ENCODE assay signal across 28 cellular contexts in genomic region chr1:204426474-204426873, GRCh38. TPM values are rescaled to one million over a fixed set of nuclear protein-coding genes. Genes with fewer than 3 reads are reported as not detected.
A peak's percentile ranks its signal among the peaks of the same experiment; 100 is the strongest.
DNase-seq lines count a peak whose midpoint lies in the region; ATAC-seq and TF ChIP-seq lines count a peak whose summit lies in the region.
"Had no signal": no experiment of that assay in that cellular context is flagged by ENCODE, and none has a peak within 500 bp of the region (broad histone marks: within the 10 kb centered on the region; RNA-seq: fewer than 3 reads in every experiment).

No MANE protein-coding gene starts in this region.

- H3K9me3 ChIP-seq in PC-3 (ENCODE audit: low read length) (no peaks in the 10 kb centered on the region), hepatocyte (ENCODE audit: low read depth) (no peaks in the 10 kb centered on the region), heart left ventricle (no peaks in the 10 kb centered on the region)
- H3K9me3 ChIP-seq: MG63, prostate gland, sigmoid colon, SJCRH30, testis, uterus had no signal

- ATAC-seq in PC-3 (no peak), HG02678 (IDR thresholded peaks at IDR 0.05; ENCODE audit: unreplicated experiment) (no peak), heart left ventricle (no peak)
- no peak for ATAC-seq in stimulated activated memory B cell treated with anti-CD40 and anti-IgM and Interleukin-4, amounts not matched to agents 10 μg/mL and 1 μg/mL and 100 μg/mL, for 72 hours
- ATAC-seq: activated CD8-positive, alpha-beta T cell treated with anti-CD3 and anti-CD28 coated beads, Interleukin-2, amount 10 ng/mL, durations not matched to agents 7 days and 5 days had no signal

- BruUV-seq in PC-3 (replicated peaks; lab: Mats Ljungman, UMichigan), result no TSS peak

- no peaks in the 10 kb centered on the region for H3K79me2 ChIP-seq in PC-3 (ENCODE audit: low read length)
- no peaks in the 10 kb centered on the region for H3K79me2 ChIP-seq in hepatocyte

- H4K20me1 ChIP-seq in PC-3 (ENCODE audit: low read length) (no peaks in the 10 kb centered on the region), hepatocyte (ENCODE audit: insufficient read depth, poor library complexity, severe bottlenecking) (no peaks in the 10 kb centered on the region)

- H3K27me3 ChIP-seq in PC-3 (ENCODE audit: low read length), result no peaks in the 10 kb centered on the region
- no peaks in the 10 kb centered on the region for H3K27me3 ChIP-seq in hepatocyte
- H3K27me3 ChIP-seq in heart left ventricle, result no peaks in the 10 kb centered on the region
- H3K27me3 ChIP-seq: MG63, sigmoid colon, SJCRH30, testis, uterus had no signal

- H3K4me1 ChIP-seq in PC-3 (ENCODE audit: insufficient read depth, low read length) (peaks cover 22% of the 10 kb centered on the region), hepatocyte (ENCODE audit: insufficient read depth) (no peaks in the 10 kb centered on the region), heart left ventricle (peaks cover 0 to 24% (median under 1%) of the 10 kb centered on the region in 12 donors)
- H3K4me1 ChIP-seq: prostate gland, SJCRH30, testis had no signal

- peak overlapping the region; percentile 15 for H3K4me2 ChIP-seq in PC-3 (ENCODE audit: low read length)
- H3K4me2 ChIP-seq in hepatocyte, result no peak overlapping the region

- H3K4me3 ChIP-seq in PC-3 (ENCODE audit: low read length) (no peak overlapping the region), hepatocyte (no peak overlapping the region), heart left ventricle (no peak overlapping the region)
- H3K4me3 ChIP-seq: lung, MG63, prostate gland, sigmoid colon, SJCRH30, testis, uterus had no signal

- no peak for TF ChIP-seq POLR2A in heart left ventricle (IDR thresholded peaks at IDR 0.05)

- DNase-seq in PC-3 (no peak), hepatocyte (ENCODE audit: low spot score) (no peak), NCI-H2029 treated with DMSO at 0.1 percent for 48 hours (lab: John Stamatoyannopoulos, UW) (no peak), heart left ventricle (no peak)
- no peak for DNase-seq in activated T-helper 2 cell treated with anti-CD3 and anti-CD28 coated beads, Interferon-gamma antibody, Interleukin-2, Interleukin-4, amounts not matched to agents 10 μg/mL and 5 μg/mL and 100 μg/mL, durations not matched to agents 14 hours and 24 hours and 36 hours (ENCODE audit: low spot score)
- DNase-seq: activated CD8-positive, alpha-beta T cell treated with anti-CD3 and anti-CD28 coated beads, Interleukin-2, amount 10 ng/mL, durations not matched to agents 7 days and 5 days; activated effector memory CD4-positive, alpha-beta T cell treated with Interleukin-2 at 50 U/mL for 16 hours; activated naive CD8-positive, alpha-beta T cell treated with anti-CD3 and anti-CD28 coated beads, Interleukin-2, amount 10 ng/mL, durations not matched to agents 7 days and 5 days; cerebellar nuclear complex; DMS79; GDM1; H7; NCI-H146; NK-92 treated with Interleukin-12 subunit alpha and Interleukin-12 subunit beta, amount 100 ng/mL, for 24 hours; sigmoid colon; SJCRH30; stimulated activated CD4-positive, alpha-beta T cell treated with anti-CD3 and anti-CD28 coated beads, Interleukin-4, amount 100 ng/mL, for 4 hours; stimulated activated naive CD4-positive, alpha-beta T cell; T-helper 1 cell; testis had no signal

- peaks cover 37% of the 10 kb centered on the region for H3K36me3 ChIP-seq in PC-3 (ENCODE audit: low read depth, low read length)
- H3K36me3 ChIP-seq in hepatocyte (replicated peaks; ENCODE audit: insufficient read depth, low read depth), result no peaks in the 10 kb centered on the region
- peaks cover 0 to 100% (median 88%) of the 10 kb centered on the region in 9 donors for H3K36me3 ChIP-seq in heart left ventricle
- H3K36me3 ChIP-seq: prostate gland, SJCRH30, uterus had no signal

- CTCF ChIA-PET in PC-3 (lab: Charles Lee), result interaction anchor here (0.8 kb wide), 1 partner anchor 68 kb away, joined by 3 read pairs; the partner anchor contains the start of gene PIK3C2B

- no peaks in the 10 kb centered on the region for H3K9me2 ChIP-seq in PC-3 (replicated peaks; ENCODE audit: low read length)
- H3K9me2 ChIP-seq in hepatocyte (replicated peaks; ENCODE audit: insufficient read depth), result no peaks in the 10 kb centered on the region

- POLR2A ChIA-PET in PC-3 (lab: Charles Lee; ENCODE audit: unreplicated experiment), result interaction anchor here (0.8 kb wide), 1 partner anchor 90 kb away, joined by 4 read pairs; the partner anchor contains the start of gene MDM4

- peak overlapping the region; percentile 13 for H3K27ac Mint-ChIP-seq in activated T-helper 2 cell treated with anti-CD3 and anti-CD28 coated beads, Interferon-gamma antibody, Interleukin-2, Interleukin-4, amounts not matched to agents 10 μg/mL and 5 μg/mL and 100 μg/mL, durations not matched to agents 14 hours and 24 hours and 36 hours
- H3K27ac Mint-ChIP-seq in stimulated activated memory B cell treated with anti-CD40 and anti-IgM and Interleukin-4, amounts not matched to agents 10 μg/mL and 1 μg/mL and 100 μg/mL, for 72 hours, result peak overlapping the region; percentile 7
- H3K27ac Mint-ChIP-seq: activated CD8-positive, alpha-beta T cell treated with anti-CD3 and anti-CD28 coated beads, Interleukin-2, amount 10 ng/mL, durations not matched to agents 7 days and 5 days; activated naive CD8-positive, alpha-beta T cell treated with anti-CD3 and anti-CD28 coated beads, Interleukin-2, amount 10 ng/mL, durations not matched to agents 7 days and 5 days had no signal

- H2AFZ ChIP-seq in PC-3 (ENCODE audit: low read length), result no peak overlapping the region
- no peak overlapping the region for H2AFZ ChIP-seq in hepatocyte

- 92% methylated on average over 2 of the region's 2 CpGs for WGBS in hepatocyte (ENCODE audit: low lambda C conversion rate, missing lambda C conversion rate)
- WGBS in heart left ventricle, 4 donors, result 94 to 99% (median 95%) methylated on average over 2 of the region's 2 CpGs

- peaks cover 8% of the 10 kb centered on the region for H3K4me1 Mint-ChIP-seq in activated T-helper 2 cell treated with anti-CD3 and anti-CD28 coated beads, Interferon-gamma antibody, Interleukin-2, Interleukin-4, amounts not matched to agents 10 μg/mL and 5 μg/mL and 100 μg/mL, durations not matched to agents 14 hours and 24 hours and 36 hours (ENCODE audit: low read depth)
- peaks cover 5% of the 10 kb centered on the region for H3K4me1 Mint-ChIP-seq in stimulated activated memory B cell treated with anti-CD40 and anti-IgM and Interleukin-4, amounts not matched to agents 10 μg/mL and 1 μg/mL and 100 μg/mL, for 72 hours
- H3K4me1 Mint-ChIP-seq: neural crest cell had no signal

- no peaks in the 10 kb centered on the region for H3F3A ChIP-seq in PC-3 (ENCODE audit: low read length, unreplicated experiment)

- H3K9ac ChIP-seq in PC-3 (ENCODE audit: low read length), result no peak overlapping the region

- no peaks in the 10 kb centered on the region for H3K9me3 Mint-ChIP-seq in activated T-helper 2 cell treated with anti-CD3 and anti-CD28 coated beads, Interferon-gamma antibody, Interleukin-2, Interleukin-4, amounts not matched to agents 10 μg/mL and 5 μg/mL and 100 μg/mL, durations not matched to agents 14 hours and 24 hours and 36 hours
- H3K9me3 Mint-ChIP-seq in stimulated activated memory B cell treated with anti-CD40 and anti-IgM and Interleukin-4, amounts not matched to agents 10 μg/mL and 1 μg/mL and 100 μg/mL, for 72 hours, result no peaks in the 10 kb centered on the region
- H3K9me3 Mint-ChIP-seq: activated naive CD8-positive, alpha-beta T cell treated with anti-CD3 and anti-CD28 coated beads, Interleukin-2, amount 10 ng/mL, durations not matched to agents 7 days and 5 days; neural crest cell had no signal

- intact Hi-C loops in PC-3 (cut with micrococcal nuclease), result no loop called here
- intact Hi-C loops in activated T-helper 2 cell treated with anti-CD3 and anti-CD28 coated beads, Interferon-gamma antibody, Interleukin-2, Interleukin-4, amounts not matched to agents 10 μg/mL and 5 μg/mL and 100 μg/mL, durations not matched to agents 14 hours and 24 hours and 36 hours (cut with micrococcal nuclease), result no loop called here
- intact Hi-C loops in heart left ventricle (cut with DNase I), result no loop called here

- TF ChIP-seq CTCF in PC-3 (conservative IDR thresholded peaks at IDR 0.05; ENCODE audit: low read depth, low read length) (no peak), hepatocyte (IDR thresholded peaks at IDR 0.05; ENCODE audit: poor library complexity) (no peak), heart left ventricle (IDR thresholded peaks at IDR 0.05) (no peak)

- H3K27ac ChIP-seq in PC-3 (ENCODE audit: low read length) (peak overlapping the region; percentile 49), hepatocyte (peak overlapping the region; percentile 13), heart left ventricle (peak overlapping the region in 2 of 12 donors; percentile 25 to 28)
- H3K27ac ChIP-seq: C4-2B, prostate gland, sigmoid colon, SJCRH30, testis, uterus had no signal

- H3K27me3 Mint-ChIP-seq in activated T-helper 2 cell treated with anti-CD3 and anti-CD28 coated beads, Interferon-gamma antibody, Interleukin-2, Interleukin-4, amounts not matched to agents 10 μg/mL and 5 μg/mL and 100 μg/mL, durations not matched to agents 14 hours and 24 hours and 36 hours (ENCODE audit: low read depth), result no peaks in the 10 kb centered on the region
- H3K27me3 Mint-ChIP-seq in stimulated activated memory B cell treated with anti-CD40 and anti-IgM and Interleukin-4, amounts not matched to agents 10 μg/mL and 1 μg/mL and 100 μg/mL, for 72 hours, result no peaks in the 10 kb centered on the region
- H3K27me3 Mint-ChIP-seq: activated naive CD8-positive, alpha-beta T cell treated with anti-CD3 and anti-CD28 coated beads, Interleukin-2, amount 10 ng/mL, durations not matched to agents 7 days and 5 days had no signal

- H3K36me3 Mint-ChIP-seq in activated T-helper 2 cell treated with anti-CD3 and anti-CD28 coated beads, Interferon-gamma antibody, Interleukin-2, Interleukin-4, amounts not matched to agents 10 μg/mL and 5 μg/mL and 100 μg/mL, durations not matched to agents 14 hours and 24 hours and 36 hours (ENCODE audit: low read depth), result peaks cover 25% of the 10 kb centered on the region
- H3K36me3 Mint-ChIP-seq in stimulated activated memory B cell treated with anti-CD40 and anti-IgM and Interleukin-4, amounts not matched to agents 10 μg/mL and 1 μg/mL and 100 μg/mL, for 72 hours, result peaks cover 42% of the 10 kb centered on the region

- no peak overlapping the region for H3K4me3 Mint-ChIP-seq in activated T-helper 2 cell treated with anti-CD3 and anti-CD28 coated beads, Interferon-gamma antibody, Interleukin-2, Interleukin-4, amounts not matched to agents 10 μg/mL and 5 μg/mL and 100 μg/mL, durations not matched to agents 14 hours and 24 hours and 36 hours (ENCODE audit: low read depth)
- no peak overlapping the region for H3K4me3 Mint-ChIP-seq in stimulated activated memory B cell treated with anti-CD40 and anti-IgM and Interleukin-4, amounts not matched to agents 10 μg/mL and 1 μg/mL and 100 μg/mL, for 72 hours
- H3K4me3 Mint-ChIP-seq: activated CD8-positive, alpha-beta T cell treated with anti-CD3 and anti-CD28 coated beads, Interleukin-2, amount 10 ng/mL, durations not matched to agents 7 days and 5 days; activated naive CD8-positive, alpha-beta T cell treated with anti-CD3 and anti-CD28 coated beads, Interleukin-2, amount 10 ng/mL, durations not matched to agents 7 days and 5 days; neural crest cell had no signal

RNA-seq across cellular contexts. Expression of gene PPP1R15B, which starts 14.9 kb away (rescaled TPM):
- total RNA-seq in PC-3 (2014; rRNA removed) (50.7 and 57.5 TPM in 2 replicates), hepatocyte (66.9 and 77.0 TPM in 2 replicates), heart left ventricle (10 to 100 TPM; 15.8 to 29.8 (median 25.9) TPM)
- 63.4 and 64.3 TPM in 2 replicates for total RNA-seq in activated T-helper 2 cell treated with anti-CD3 and anti-CD28 coated beads, Interferon-gamma antibody, Interleukin-2, Interleukin-4, amounts not matched to agents 10 μg/mL and 5 μg/mL and 100 μg/mL, durations not matched to agents 14 hours and 24 hours and 36 hours
- polyA plus RNA-seq in hepatocyte (31.2 and 34.0 TPM in 2 replicates), heart left ventricle (10 to 100 TPM in 1 of 2 donors, 1 to 10 TPM in 1; 8.1 to 27.9 TPM)
